Comparison of ENCODE assay signal across 33 cellular contexts in the genomic region with DNA sequence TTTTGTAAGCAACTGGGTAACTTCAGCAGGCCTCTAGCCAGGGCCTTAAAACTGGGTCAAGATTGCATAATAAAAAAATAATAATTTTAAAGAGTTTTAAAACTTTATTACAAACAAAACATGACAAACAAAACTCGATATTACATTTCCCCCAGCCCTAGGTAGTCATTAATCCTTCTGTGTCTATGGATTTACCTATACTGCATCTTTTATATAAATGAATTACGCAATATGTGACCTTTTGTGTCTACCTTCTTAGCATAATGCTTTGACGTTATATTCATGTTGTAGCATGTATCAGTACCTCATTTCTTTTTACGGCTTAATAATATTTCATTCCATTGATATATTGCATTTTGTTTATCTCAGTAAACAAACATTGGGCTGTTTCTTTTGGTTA.
"Had no signal": no experiment of that assay in that cellular context is flagged by ENCODE, and none has a peak within 500 bp of the region (broad histone marks: within the 10 kb centered on the region; RNA-seq: fewer than 3 reads in every experiment).

No MANE protein-coding gene starts in this region.

- H3K4me1 ChIP-seq: adrenal gland, ascending aorta, body of pancreas, breast epithelium had no signal

- H3K36me3 ChIP-seq: adrenal gland, ascending aorta, brain microvascular endothelial cell, breast epithelium, cardiac muscle cell had no signal

- FAIRE-seq: astrocyte, bronchial epithelial cell had no signal

- H3K27ac ChIP-seq: adrenal gland, ascending aorta, body of pancreas, brain microvascular endothelial cell, breast epithelium, cardiac muscle cell had no signal

- DNase-seq: activated effector memory CD4-positive, alpha-beta T cell treated with anti-CD3 and anti-CD28 coated beads, Interleukin-2, amount 50 U/mL, for 16 hours; activated effector memory CD4-positive, alpha-beta T cell treated with Interleukin-2 at 50 U/mL for 16 hours; activated gamma-delta T cell; activated gamma-delta T cell treated with Interleukin-2 at 50 U/mL for 16 hours; activated naive CD4-positive, alpha-beta T cell; activated naive CD4-positive, alpha-beta T cell treated with anti-CD3 and anti-CD28 coated beads for 36 hours; activated naive CD4-positive, alpha-beta T cell treated with anti-CD3 and anti-CD28 coated beads, Interleukin-2, amount 10 ng/mL, durations not matched to agents 7 days and 5 days; activated naive CD4-positive, alpha-beta T cell treated with anti-CD3 and anti-CD28 coated beads, Interleukin-2, amount 50 U/mL, for 16 hours; activated naive CD4-positive, alpha-beta T cell treated with Interleukin-2 at 50 U/mL for 16 hours; activated naive CD8-positive, alpha-beta T cell treated with anti-CD3 and anti-CD28 coated beads for 36 hours; activated naive CD8-positive, alpha-beta T cell treated with anti-CD3 and anti-CD28 coated beads, Interleukin-2, amount 10 ng/mL, durations not matched to agents 7 days and 5 days; activated naive CD8-positive, alpha-beta T cell treated with anti-CD3 and anti-CD28 coated beads, Interleukin-2, amount 50 U/mL, for 24 hours; activated T-cell treated with anti-CD3 and anti-CD28 coated beads, Interleukin-2, amount 50 U/mL, for 24 hours; activated T-cell treated with anti-CD3 and anti-CD28 coated beads, Interleukin-2, amount 50 U/mL, for 4 hours; activated T-cell treated with anti-CD3 and anti-CD28 coated beads, Interleukin-2, amount 50 U/mL, for 48 hours; activated T-cell treated with anti-CD3 and anti-CD28 coated beads, Interleukin-2, amount 50 U/mL, for 72 hours; adrenal gland; amniotic stem cell; amygdala; anterior cingulate cortex; aorta; body of pancreas; brain microvascular endothelial cell; caudate nucleus; central memory CD4-positive, alpha-beta T cell; cerebellar nuclear complex had no signal

- H3K27me3 ChIP-seq: adrenal gland, ascending aorta, body of pancreas, brain microvascular endothelial cell, breast epithelium, cardiac muscle cell had no signal

- ATAC-seq: activated naive CD4-positive, alpha-beta T cell treated with anti-CD3 and anti-CD28 coated beads, Interleukin-2, amount 50 U/mL, for 72 hours; activated naive CD8-positive, alpha-beta T cell treated with anti-CD3 and anti-CD28 coated beads, Interleukin-2, amount 50 U/mL, for 24 hours; activated T-cell treated with anti-CD3 and anti-CD28 coated beads, Interleukin-2, amount 50 U/mL, for 4 hours; activated T-cell treated with anti-CD3 and anti-CD28 coated beads, Interleukin-2, amount 50 U/mL, for 72 hours; activated T-helper 17 cell treated with anti-CD3 and anti-CD28 coated beads, Interleukin-2, amount 50 U/mL, for 72 hours; body of pancreas had no signal

- H3K4me3 ChIP-seq: adrenal gland, ascending aorta, body of pancreas, breast epithelium, cardiac muscle cell had no signal

- H3K9me3 ChIP-seq: adrenal gland, ascending aorta, body of pancreas, breast epithelium had no signal
